ENCODE assay signal across 9 cellular contexts in the genomic region with DNA sequence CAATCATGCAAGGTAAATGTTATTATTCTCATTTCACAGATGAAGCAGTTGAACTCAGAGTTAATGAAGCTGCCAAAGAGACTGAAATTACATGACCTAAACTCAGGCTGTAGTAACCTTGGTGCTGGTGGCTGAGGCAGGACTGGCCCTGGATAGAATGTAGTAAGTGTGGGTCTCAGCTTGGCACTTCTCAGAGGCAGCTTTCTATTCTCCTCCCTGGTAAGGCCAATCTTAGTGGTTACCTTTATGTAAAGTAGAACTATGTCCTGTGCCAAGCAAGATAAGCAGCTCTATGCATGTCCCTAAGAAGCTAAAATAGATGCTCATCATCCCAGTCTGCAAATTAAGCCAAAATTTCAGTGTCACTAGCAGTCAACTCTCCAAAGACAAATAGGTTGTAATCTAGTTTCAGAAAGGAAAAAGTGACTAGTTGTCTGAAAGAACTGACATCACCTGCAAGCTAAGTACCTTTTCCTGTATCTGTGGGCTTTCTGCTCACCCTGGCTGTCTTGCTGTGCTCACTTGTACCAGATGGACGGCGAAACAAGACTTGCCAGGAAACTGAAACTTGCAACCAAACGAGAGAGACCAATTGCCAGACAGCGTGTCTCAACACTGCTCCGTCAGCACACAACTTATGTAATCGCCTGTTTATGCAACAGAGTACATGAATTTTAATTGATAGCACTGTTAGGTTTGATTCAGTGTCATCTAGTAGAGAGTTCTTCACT. TPM values are rescaled to one million over a fixed set of nuclear protein-coding genes. Genes with fewer than 3 reads are reported as not detected.
DNase-seq lines count a peak whose midpoint lies in the region; ATAC-seq and TF ChIP-seq lines count a peak whose summit lies in the region.
"Had no signal": no experiment of that assay in that cellular context is flagged by ENCODE, and none has a peak within 500 bp of the region (broad histone marks: within the 10 kb centered on the region; RNA-seq: fewer than 3 reads in every experiment).

No MANE protein-coding gene starts in this region.

- H3K36me3 ChIP-seq in Peyer's patch = no peaks in the 10 kb centered on the region
- no peaks in the 10 kb centered on the region for H3K36me3 ChIP-seq in mucosa of descending colon (ENCODE audit: low read depth)
- H3K36me3 ChIP-seq in subcutaneous abdominal adipose tissue (ENCODE audit: control insufficient read depth in 5 of 5, insufficient read depth in 5 of 5, low read length in 5 of 5) = no peaks in the 10 kb centered on the region

- no peaks in the 10 kb centered on the region for H3K9me3 ChIP-seq in Peyer's patch
- H3K9me3 ChIP-seq in mucosa of descending colon = no peaks in the 10 kb centered on the region
- H3K9me3 ChIP-seq in subcutaneous abdominal adipose tissue (ENCODE audit: control insufficient read depth in 5 of 5, low read length in 5 of 5) = no peaks in the 10 kb centered on the region

- H3K4me3 Mint-ChIP-seq in activated naive CD8-positive, alpha-beta T cell treated with anti-CD3 and anti-CD28 coated beads, Interleukin-2, amount 50 U/mL, for 24 hours = peak overlapping the region; percentile 68

- ATAC-seq in GM18499 (IDR thresholded peaks at IDR 0.05; ENCODE audit: insufficient read depth, unreplicated experiment) (peak; percentile 97), HG02759 (IDR thresholded peaks at IDR 0.05; ENCODE audit: unreplicated experiment) (peak; percentile 99), mucosa of descending colon (peak; percentile 72)
- ATAC-seq in activated naive CD8-positive, alpha-beta T cell treated with anti-CD3 and anti-CD28 coated beads, Interleukin-2, amount 50 U/mL, for 24 hours = peak; percentile 94

- H3K27ac Mint-ChIP-seq in activated naive CD8-positive, alpha-beta T cell treated with anti-CD3 and anti-CD28 coated beads, Interleukin-2, amount 50 U/mL, for 24 hours = peak overlapping the region; percentile 59

- H3K27me3 ChIP-seq in Peyer's patch (no peaks in the 10 kb centered on the region), subcutaneous abdominal adipose tissue (ENCODE audit: control insufficient read depth in 5 of 5, insufficient read depth in 4 of 5, low read length in 5 of 5) (no peaks in the 10 kb centered on the region)

- H3K4me1 Mint-ChIP-seq in activated naive CD8-positive, alpha-beta T cell treated with anti-CD3 and anti-CD28 coated beads, Interleukin-2, amount 50 U/mL, for 24 hours = peaks cover 38% of the 10 kb centered on the region

- intact Hi-C loops in mucosa of descending colon (cut with DNase I, micrococcal nuclease) = no loop called here

- H3K27ac ChIP-seq in Peyer's patch (peak overlapping the region; percentile 20 to 51 (median 22)), subcutaneous abdominal adipose tissue (ENCODE audit: low read depth, low read length) (peak overlapping the region; percentile 64)

- TF ChIP-seq CTCF in Peyer's patch (IDR thresholded peaks at IDR 0.05) (no peak), mucosa of descending colon (IDR thresholded peaks at IDR 0.05) (no peak)

- peak overlapping the region in 2 of 4 donors; percentile 1 to 28 for H3K4me3 ChIP-seq in Peyer's patch
- no peak overlapping the region for H3K4me3 ChIP-seq in mucosa of descending colon
- peak overlapping the region; percentile 0 to 34 (median 18) for H3K4me3 ChIP-seq in subcutaneous abdominal adipose tissue (ENCODE audit: low read depth in 1 of 5, low read length in 5 of 5)

- H3K36me3 Mint-ChIP-seq in activated naive CD8-positive, alpha-beta T cell treated with anti-CD3 and anti-CD28 coated beads, Interleukin-2, amount 50 U/mL, for 24 hours (ENCODE audit: low read depth) = no peaks in the 10 kb centered on the region

- no peak for TF ChIP-seq POLR2A in Peyer's patch (IDR thresholded peaks at IDR 0.05)

- no peaks in the 10 kb centered on the region for H3K9me3 Mint-ChIP-seq in activated naive CD8-positive, alpha-beta T cell treated with anti-CD3 and anti-CD28 coated beads, Interleukin-2, amount 50 U/mL, for 24 hours

- peaks cover 12% of the 10 kb centered on the region for H3K27me3 Mint-ChIP-seq in activated naive CD8-positive, alpha-beta T cell treated with anti-CD3 and anti-CD28 coated beads, Interleukin-2, amount 50 U/mL, for 24 hours

- H3K4me1 ChIP-seq in Peyer's patch (no peaks in the 10 kb centered on the region), mucosa of descending colon (ENCODE audit: low read depth) (no peaks in the 10 kb centered on the region), subcutaneous abdominal adipose tissue (ENCODE audit: control insufficient read depth in 5 of 5, insufficient read depth in 5 of 5, low read length in 5 of 5) (peaks cover 0 to 48% (median 31%) of the 10 kb centered on the region in 5 donors)

- DNase-seq in Peyer's patch = peak in 2 of 3 donors; percentile 52 to 76
- peak; percentile 40 for DNase-seq in activated naive CD8-positive, alpha-beta T cell treated with anti-CD3 and anti-CD28 coated beads, Interleukin-2, amount 50 U/mL, for 24 hours
- peak in 1 of 3 donors; percentile 45 for DNase-seq in mucosa of descending colon
- DNase-seq in effector CD8-positive, alpha-beta T cell (lab: John Stamatoyannopoulos, UW) = no peak
- DNase-seq in HPDE6-E6E7 (ENCODE audit: extremely low spot score) = no peak
- DNase-seq: IMR-90 had no signal

- H3K9ac ChIP-seq in subcutaneous abdominal adipose tissue (ENCODE audit: low read length in 5 of 5) = peak overlapping the region in 2 of 5 donors; percentile 0 to 6

RNA-seq across cellular contexts. Expression of a gene that starts 43.7 kb away (rescaled TPM):
- total RNA-seq in Peyer's patch (1 to 10 TPM in 2 of 4 donors, under 1 TPM in 1, not detected in 1; 0.70 to 9.9 (median 3.1) TPM), mucosa of descending colon (1 to 10 TPM in 1 of 3 donors, under 1 TPM in 2; 0.80 to 1.2 (median 0.84) TPM)

Comparison
In these comparisons a context has a peak if more than half of its experiments do, and no peak if none do; other contexts are left out.
1. DNase-seq: peak in Peyer's patch (2 of 3) and activated naive CD8-positive, alpha-beta T cell treated with anti-CD3 and anti-CD28 coated beads, Interleukin-2, amount 50 U/mL, for 24 hours (single experiment); none in effector CD8-positive, alpha-beta T cell (single experiment) and HPDE6-E6E7 (single experiment).
2. Peak in every context shown above with its lines, with median percentiles within 50 percentile points of each other: ATAC-seq.